In genomic region chr20:10433623-10434466, GRCh38 we compare ENCODE assay signal across 8 cellular contexts. TPM values are rescaled to one million over a fixed set of nuclear protein-coding genes. Genes with fewer than 3 reads are reported as not detected.
A peak's percentile ranks its signal among the peaks of the same experiment; 100 is the strongest.
DNase-seq lines count a peak whose midpoint lies in the region; ATAC-seq and TF ChIP-seq lines count a peak whose summit lies in the region.

Gene MKKS (minus strand): TSS chr20:10434222. CDS start chr20:10413514, 20,708 bp downstream.

- intact Hi-C loops in ascending aorta (cut with DNase I), result loop anchor here (1.0 to 10.0 kb wide), 5 partner anchors 171 to 841 kb away; partner anchors contain the start of genes JAG1 and SNAP25

- no peaks in the 10 kb centered on the region for H3K9me3 ChIP-seq in ascending aorta

- H3K27ac Mint-ChIP-seq in T-helper 2 cell treated with Interferon-gamma antibody and Interleukin-4, amounts not matched to agents 5 μg/mL and 100 μg/mL, for 36 hours, result peak within 1 kb of the TSS; percentile 95

- peaks cover 52% of the 10 kb centered on the region for H3K4me1 Mint-ChIP-seq in T-helper 2 cell treated with Interferon-gamma antibody and Interleukin-4, amounts not matched to agents 5 μg/mL and 100 μg/mL, for 36 hours (ENCODE audit: low read depth)

- H3K27me3 Mint-ChIP-seq in T-helper 2 cell treated with Interferon-gamma antibody and Interleukin-4, amounts not matched to agents 5 μg/mL and 100 μg/mL, for 36 hours (ENCODE audit: low read depth), result no peaks in the 10 kb centered on the region

- peaks cover 9% of the 10 kb centered on the region for H3K36me3 Mint-ChIP-seq in T-helper 2 cell treated with Interferon-gamma antibody and Interleukin-4, amounts not matched to agents 5 μg/mL and 100 μg/mL, for 36 hours (ENCODE audit: low read depth)

- no peaks in the 10 kb centered on the region for H3K27me3 ChIP-seq in ascending aorta

- ATAC-seq in GM18502 (IDR thresholded peaks at IDR 0.05; ENCODE audit: poor library complexity, unreplicated experiment) (peak; percentile 66), HG02884 (IDR thresholded peaks at IDR 0.05; ENCODE audit: unreplicated experiment) (peak; percentile 45)

- peak within 1 kb of the TSS; percentile 86 to 96 for H3K4me3 ChIP-seq in ascending aorta
- H3K4me3 ChIP-seq in retinal pigment epithelial cell (ENCODE audit: low read length), result peak within 1 kb of the TSS; percentile 93

- peak within 1 kb of the TSS; percentile 83 to 84 for H3K27ac ChIP-seq in ascending aorta

- in situ Hi-C loops in G401 (cut with HindIII; ENCODE audit: low sequenced_read_pairs), result no loop called here

- DNase-seq in NCI-H187 (lab: John Stamatoyannopoulos, UW) (peak; percentile 91 to 99), ascending aorta (ENCODE audit: low spot score in 2 of 2) (peak in 1 of 2 donors; percentile 94), hippocampal formation (lab: John Stamatoyannopoulos, UW) (peak; percentile 83 to 92), retinal pigment epithelial cell (ENCODE audit: low read depth) (peak; percentile 64), G401 (ENCODE audit: low spot score) (no peak)
- peak; percentile 86 for DNase-seq in T-helper 2 cell treated with Interferon-gamma antibody and Interleukin-4, amounts not matched to agents 5 μg/mL and 100 μg/mL, for 36 hours (ENCODE audit: low spot score)

- TF ChIP-seq CTCF in ascending aorta (IDR thresholded peaks at IDR 0.05), result peak in 1 of 3 experiments; percentile 5
- TF ChIP-seq CTCF in retinal pigment epithelial cell (conservative IDR thresholded peaks at IDR 0.05; ENCODE audit: low read depth, low read length), result no peak

- no peaks in the 10 kb centered on the region for H3K9me3 Mint-ChIP-seq in T-helper 2 cell treated with Interferon-gamma antibody and Interleukin-4, amounts not matched to agents 5 μg/mL and 100 μg/mL, for 36 hours

- peaks cover 8 to 19% of the 10 kb centered on the region in 2 donors for H3K4me1 ChIP-seq in ascending aorta

- no peaks in the 10 kb centered on the region for H3K36me3 ChIP-seq in ascending aorta

- peak within 1 kb of the TSS; percentile 94 for H3K4me3 Mint-ChIP-seq in T-helper 2 cell treated with Interferon-gamma antibody and Interleukin-4, amounts not matched to agents 5 μg/mL and 100 μg/mL, for 36 hours

RNA-seq across cellular contexts. Expression of gene MKKS, which starts in this region (rescaled TPM):
- 7.3 TPM for total RNA-seq in ascending aorta
- 8.8 and 9.2 TPM in 2 replicates for total RNA-seq in G401 (2014; rRNA removed; shearing (Covaris generic))
